ENCODE assay signal across 8 cellular contexts in the genomic region with DNA sequence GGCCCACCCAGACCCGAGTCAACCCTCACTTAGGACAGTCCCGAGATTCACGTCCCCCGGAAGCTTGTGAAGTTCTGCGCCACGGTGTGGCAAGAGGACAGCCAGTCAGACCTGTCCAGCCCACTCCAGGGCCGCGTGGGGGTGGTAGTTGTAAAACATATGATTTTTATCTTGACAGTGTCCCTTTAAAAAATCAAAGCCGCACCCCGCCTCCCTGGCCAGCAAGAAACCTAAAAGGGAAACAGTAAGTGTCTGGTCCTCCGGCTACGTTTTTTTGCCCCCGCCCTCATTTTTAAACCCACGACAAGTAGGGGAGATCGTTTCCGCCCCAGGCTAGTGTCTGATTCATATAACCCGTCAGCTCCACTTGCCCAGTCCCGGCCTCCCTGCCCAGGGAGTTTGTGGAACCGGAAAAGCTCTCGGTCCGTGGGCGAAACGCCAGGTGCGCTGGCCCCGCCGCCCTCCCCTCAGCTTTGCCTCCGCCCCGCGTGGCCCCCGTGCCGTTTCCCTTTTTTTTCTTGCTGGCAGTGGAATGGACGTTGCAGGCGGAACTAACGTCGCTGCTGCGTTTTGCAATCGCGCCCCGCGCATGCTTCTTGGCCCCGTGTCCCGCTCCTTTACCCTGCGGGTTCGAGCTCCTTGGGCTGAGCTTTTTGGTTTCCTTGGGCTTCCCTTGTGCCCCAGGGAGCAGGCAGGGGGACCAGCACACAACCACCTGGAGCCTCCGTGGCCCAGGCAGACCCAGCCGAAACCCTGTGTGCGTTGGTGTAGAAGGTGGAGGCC. TPM values are rescaled to one million over a fixed set of nuclear protein-coding genes. Genes with fewer than 3 reads are reported as not detected.
DNase-seq lines count a peak whose midpoint lies in the region; ATAC-seq and TF ChIP-seq lines count a peak whose summit lies in the region.

No MANE protein-coding gene starts in this region.

- no peak overlapping the region for H3K4me3 ChIP-seq in right cardiac atrium (ENCODE audit: low read length)
- H3K4me3 ChIP-seq in spleen = peak overlapping the region in 7 of 8 donors; percentile 16 to 59 (median 27)

- H3K27ac ChIP-seq in right cardiac atrium (ENCODE audit: low read length) (peak overlapping the region; percentile 74), spleen (peak overlapping the region; percentile 51 to 92 (median 88))

- peaks cover 42% of the 10 kb centered on the region for H3K4me1 Mint-ChIP-seq in activated CD8-positive, alpha-beta T cell treated with anti-CD3 and anti-CD28 coated beads for 36 hours (ENCODE audit: low read depth)

- peaks cover 2% of the 10 kb centered on the region for H3K4me1 ChIP-seq in right cardiac atrium (ENCODE audit: control insufficient read depth, insufficient read depth, low read length)
- H3K4me1 ChIP-seq in spleen = peaks cover 17 to 97% (median 71%) of the 10 kb centered on the region in 6 donors

- no peak for TF ChIP-seq CTCF in activated CD8-positive, alpha-beta T cell treated with anti-CD3 and anti-CD28 coated beads for 36 hours (IDR thresholded peaks at IDR 0.05)
- no peak for TF ChIP-seq CTCF in spleen (IDR thresholded peaks at IDR 0.05 in 8 of 11, conservative IDR thresholded peaks at IDR 0.05 in 3 of 11)

- H3K36me3 ChIP-seq in spleen = peaks cover 0 to 100% (median 38%) of the 10 kb centered on the region in 6 donors

- CTCF ChIA-PET in activated CD8-positive, alpha-beta T cell treated with anti-CD3 and anti-CD28 coated beads for 36 hours (lab: Charles Lee) = interaction anchor here (1.1 kb wide), 1 partner anchor 30 kb away, joined by 3 read pairs; no protein-coding TSS in a partner anchor

- H3K27me3 ChIP-seq in right cardiac atrium (ENCODE audit: control insufficient read depth, insufficient read depth) = no peaks in the 10 kb centered on the region
- H3K27me3 ChIP-seq in spleen (replicated peaks in 1 of 7) = no peaks in the 10 kb centered on the region

- TF ChIP-seq POLR2A in spleen (IDR thresholded peaks at IDR 0.05) = no peak

- peak overlapping the region; percentile 7 for H3K4me3 Mint-ChIP-seq in activated CD8-positive, alpha-beta T cell treated with anti-CD3 and anti-CD28 coated beads for 36 hours

- DNase-seq in HT1080 (ENCODE audit: low read depth) (peak; percentile 63), right cardiac atrium (peak; percentile 53 to 91 (median 91)), spleen (peak; percentile 95), OCI-M2 (lab: John Stamatoyannopoulos, UW; ENCODE audit: unreplicated experiment) (no peak), hepatic stellate cell (ENCODE audit: low spot score) (no peak)
- DNase-seq in activated CD8-positive, alpha-beta T cell treated with anti-CD3 and anti-CD28 coated beads for 36 hours = peak; percentile 28
- DNase-seq in stimulated activated CD4-positive, alpha-beta T cell treated with anti-CD3 and anti-CD28 coated beads, Interleukin-15, amount 100 ng/mL, for 24 hours = no peak

- no peaks in the 10 kb centered on the region for H3K9me3 Mint-ChIP-seq in activated CD8-positive, alpha-beta T cell treated with anti-CD3 and anti-CD28 coated beads for 36 hours

- peak overlapping the region; percentile 24 for H3K27ac Mint-ChIP-seq in activated CD8-positive, alpha-beta T cell treated with anti-CD3 and anti-CD28 coated beads for 36 hours

- ATAC-seq in activated CD8-positive, alpha-beta T cell treated with anti-CD3 and anti-CD28 coated beads for 36 hours = no peak
- ATAC-seq in right cardiac atrium = peak; percentile 17 to 22
- no peak for ATAC-seq in HG02885 (IDR thresholded peaks at IDR 0.05; ENCODE audit: poor library complexity, unreplicated experiment)

- WGBS in right cardiac atrium = 52% methylated on average over 47 of the region's 47 CpGs
- 30 to 70% (median 55%) methylated on average over 44 to 47 of the region's 47 CpGs for WGBS in spleen, 5 donors

- no peaks in the 10 kb centered on the region for H3K27me3 Mint-ChIP-seq in activated CD8-positive, alpha-beta T cell treated with anti-CD3 and anti-CD28 coated beads for 36 hours

- intact Hi-C loops in activated CD8-positive, alpha-beta T cell treated with anti-CD3 and anti-CD28 coated beads for 36 hours (cut with micrococcal nuclease) = no loop called here
- intact Hi-C loops in right cardiac atrium (cut with DNase I) = no loop called here
- intact Hi-C loops in spleen (cut with DNase I; ENCODE audit: low total_unique reads) = loop anchor here (5.0 kb wide), 2 partner anchors 53 to 63 kb away; no protein-coding TSS in a partner anchor

- no peaks in the 10 kb centered on the region for H3K9me3 ChIP-seq in right cardiac atrium (ENCODE audit: control insufficient read depth, low read length)
- H3K9me3 ChIP-seq in spleen = no peaks in the 10 kb centered on the region

- peaks cover 22% of the 10 kb centered on the region for H3K36me3 Mint-ChIP-seq in activated CD8-positive, alpha-beta T cell treated with anti-CD3 and anti-CD28 coated beads for 36 hours (ENCODE audit: low read depth)

- POLR2A ChIA-PET in activated CD8-positive, alpha-beta T cell treated with anti-CD3 and anti-CD28 coated beads for 36 hours (lab: Charles Lee) = interaction anchor here (0.8 to 2.2 kb wide), 2 partner anchors 11 to 15 kb away, joined by 3 to 10 read pairs; a partner anchor contains a TSS

RNA-seq across cellular contexts. Expression of a gene that starts 13.3 kb away (rescaled TPM):
- total RNA-seq in HT1080 (2014; rRNA removed; shearing (Covaris generic)) = 23.5 and 27.3 TPM in 2 replicates
- polyA plus RNA-seq in HT1080 (2015; cell fraction: cytosol; rRNA removed) = 20.7 and 25.8 TPM in 2 replicates
- polyA plus RNA-seq in HT1080 (2015; cell fraction: nucleus; rRNA removed) = 21.7 TPM in 2 replicates
- 10 to 100 TPM; 22.3 to 25.6 TPM for total RNA-seq in activated CD8-positive, alpha-beta T cell treated with anti-CD3 and anti-CD28 coated beads for 36 hours
- total RNA-seq in right cardiac atrium = 10 to 100 TPM; 30.5 to 55.2 (median 42.5) TPM
- 62.3 TPM for polyA plus RNA-seq in right cardiac atrium
- total RNA-seq in spleen = 10 to 100 TPM; 26.2 to 37.4 (median 27.6) TPM
- 10 to 100 TPM; 29.0 to 47.2 (median 38.8) TPM for polyA plus RNA-seq in spleen

RNA-seq across cellular contexts. Expression of a gene that starts 54.0 kb away (rescaled TPM):
- total RNA-seq in HT1080 (2014; rRNA removed; shearing (Covaris generic)) = 19.7 and 24.8 TPM in 2 replicates
- 9.9 and 14.4 TPM in 2 replicates for polyA plus RNA-seq in HT1080 (2015; cell fraction: cytosol; rRNA removed)
- polyA plus RNA-seq in HT1080 (2015; cell fraction: nucleus; rRNA removed) = 37.8 and 40.7 TPM in 2 replicates
- total RNA-seq in activated CD8-positive, alpha-beta T cell treated with anti-CD3 and anti-CD28 coated beads for 36 hours = 10 to 100 TPM; 13.0 to 13.8 TPM
- total RNA-seq in right cardiac atrium (10 to 100 TPM in 3 of 4 donors, 1 to 10 TPM in 1; 8.9 to 13.5 (median 11.4) TPM), spleen (10 to 100 TPM; 12.5 to 27.6 (median 21.8) TPM)
- polyA plus RNA-seq in right cardiac atrium (11.0 TPM), spleen (10 to 100 TPM; 15.3 to 29.5 (median 26.2) TPM)

RNA-seq across cellular contexts. Expression of a gene that starts 54.3 kb away (rescaled TPM):
- total RNA-seq in HT1080 (2014; rRNA removed; shearing (Covaris generic)) = 2.5 TPM in 1 of 2 replicates, not detected in the other
- 0.47 and 0.56 TPM in 2 replicates for polyA plus RNA-seq in HT1080 (2015; cell fraction: cytosol; rRNA removed)
- polyA plus RNA-seq in HT1080 (2015; cell fraction: nucleus; rRNA removed) = 0.65 and 1.5 TPM in 2 replicates
- under 1 TPM; 0.18 to 0.38 TPM for total RNA-seq in activated CD8-positive, alpha-beta T cell treated with anti-CD3 and anti-CD28 coated beads for 36 hours
- under 1 TPM in 3 of 4 donors, not detected in 1; 0.28 to 0.49 (median 0.38) TPM for total RNA-seq in right cardiac atrium
- 1.3 TPM for polyA plus RNA-seq in right cardiac atrium
- 1 to 10 TPM in 1 of 7 donors, under 1 TPM in 3, not detected in 3; 0.57 to 1.2 (median 0.74) TPM for total RNA-seq in spleen
- polyA plus RNA-seq in spleen = under 1 TPM; 0.17 to 0.35 (median 0.30) TPM

RNA-seq across cellular contexts. Expression of a gene that starts 55.4 kb away (rescaled TPM):
- total RNA-seq in HT1080 (2014; rRNA removed; shearing (Covaris generic)) = 13.3 and 24.0 TPM in 2 replicates
- 41.3 and 44.2 TPM in 2 replicates for polyA plus RNA-seq in HT1080 (2015; cell fraction: cytosol; rRNA removed)
- 32.0 and 39.8 TPM in 2 replicates for polyA plus RNA-seq in HT1080 (2015; cell fraction: nucleus; rRNA removed)
- 10 to 100 TPM; 67.6 to 70.8 TPM for total RNA-seq in activated CD8-positive, alpha-beta T cell treated with anti-CD3 and anti-CD28 coated beads for 36 hours
- total RNA-seq in right cardiac atrium (10 to 100 TPM; 37.0 to 49.9 (median 41.2) TPM), spleen (100 to 1,000 TPM in 1 of 7 donors, 10 to 100 TPM in 6; 65.6 to 132 (median 83.6) TPM)
- polyA plus RNA-seq in right cardiac atrium (22.0 TPM), spleen (10 to 100 TPM in 1 of 3 donors, 1 to 10 TPM in 2; 7.6 to 26.9 (median 8.8) TPM)

Comparison
In these comparisons a context has a peak if more than half of its experiments do, and no peak if none do; other contexts are left out.
1. DNase-seq: peak in HT1080 (single experiment), activated CD8-positive, alpha-beta T cell treated with anti-CD3 and anti-CD28 coated beads for 36 hours (single experiment), right cardiac atrium (3 of 3) and spleen (single experiment); none in stimulated activated CD4-positive, alpha-beta T cell treated with anti-CD3 and anti-CD28 coated beads, Interleukin-15, amount 100 ng/mL, for 24 hours (single experiment), OCI-M2 (single experiment) and hepatic stellate cell (single experiment).
2. ATAC-seq: peak in right cardiac atrium (2 of 2); none in activated CD8-positive, alpha-beta T cell treated with anti-CD3 and anti-CD28 coated beads for 36 hours (single experiment) and HG02885 (single experiment).